Comparison of ENCODE assay signal across 11 cellular contexts in the genomic region with DNA sequence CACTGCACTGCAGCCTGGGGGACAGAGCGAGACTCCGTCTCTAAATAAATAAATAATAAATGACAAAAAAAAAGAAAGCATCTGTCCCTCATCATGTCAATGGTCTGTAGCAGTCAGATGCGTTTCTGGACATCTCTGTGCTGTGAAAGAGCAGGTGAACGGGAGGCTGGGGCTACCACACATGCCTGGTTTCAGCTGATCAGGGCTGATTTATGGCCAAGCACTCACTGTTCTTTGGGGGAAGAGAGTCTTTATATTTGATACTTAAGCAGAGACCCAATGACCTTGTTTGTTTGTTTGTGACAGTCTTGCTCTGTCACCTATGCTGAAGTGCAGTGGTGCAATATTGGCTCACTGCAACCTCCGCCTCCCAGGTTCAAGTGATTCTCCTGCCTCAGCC.
"Had no signal": no experiment of that assay in that cellular context is flagged by ENCODE, and none has a peak within 500 bp of the region (broad histone marks: within the 10 kb centered on the region; RNA-seq: fewer than 3 reads in every experiment).

No MANE protein-coding gene starts in this region.

- H3K27ac ChIP-seq: GM23248 had no signal

- H3K9ac ChIP-seq: GM23248 had no signal

- FAIRE-seq: H1, H54 had no signal

- DNase-seq: GM23248, GOT3, H7, H9, HCEC 1CT, HFFc6 had no signal

- H3K27ac Mint-ChIP-seq: GM23338, H9, HFFc6 had no signal

- H3K4me2 ChIP-seq: GM23338 had no signal

- H2AFZ ChIP-seq: GM23248, GM23338 had no signal

- H3K9me3 ChIP-seq: HAP-1 had no signal

- H3K36me3 ChIP-seq: HAP-1 had no signal

- H3K4me3 Mint-ChIP-seq: GM23338, H9, HFFc6 had no signal

- ATAC-seq: GM23338, HCT116 had no signal

- H3K4me1 Mint-ChIP-seq: GM23338 had no signal

- H3K9me3 Mint-ChIP-seq: GM23338, H9, HFFc6 had no signal

- H3K4me3 ChIP-seq: GM23248, GM23338, HAP-1 had no signal
